ENCODE assay signal across 8 cellular contexts in genomic region chr22:28766628-28767027, GRCh38.
"Had no signal": no experiment of that assay in that cellular context is flagged by ENCODE, and none has a peak within 500 bp of the region (broad histone marks: within the 10 kb centered on the region; RNA-seq: fewer than 3 reads in every experiment).

No MANE protein-coding gene starts in this region.

- DNase-seq: GDM1, GF-D8 had no signal

- FAIRE-seq: G401.6, GM12878, GM12891, GM12892, GM18507, GM19239 had no signal

- ATAC-seq: GM12878 had no signal

- H3K4me3 ChIP-seq: GM12878 had no signal
